ENCODE assay signal across 18 cellular contexts in genomic region chr2:107064750-107065149, GRCh38.
DNase-seq lines count a peak whose midpoint lies in the region; ATAC-seq and TF ChIP-seq lines count a peak whose summit lies in the region.
"Had no signal": no experiment of that assay in that cellular context is flagged by ENCODE, and none has a peak within 500 bp of the region (broad histone marks: within the 10 kb centered on the region; RNA-seq: fewer than 3 reads in every experiment).

No MANE protein-coding gene starts in this region.

- H3K9me3 Mint-ChIP-seq in mesothelial cell of epicardium: no peaks in the 10 kb centered on the region
- H3K9me3 Mint-ChIP-seq in effector memory CD8-positive, alpha-beta T cell: peaks cover 7 to 25% of the 10 kb centered on the region in 2 donors

- peaks cover 54% of the 10 kb centered on the region for H3K4me1 Mint-ChIP-seq in mesothelial cell of epicardium
- no peaks in the 10 kb centered on the region for H3K4me1 Mint-ChIP-seq in effector memory CD8-positive, alpha-beta T cell (ENCODE audit: low read depth in 2 of 2)
- H3K4me1 Mint-ChIP-seq: CD4-positive, alpha-beta memory T cell had no signal

- POLR2A ChIA-PET in SK-N-SH (lab: Yijun Ruan, JAX): no interaction called here

- 71% methylated on average over 6 of the region's 6 CpGs for WGBS in SK-N-SH (ENCODE audit: low lambda C conversion rate)

- ATAC-seq in SK-N-SH treated with all-trans-retinoic acid at 6 μM for 48 hours: no peak
- no peak for ATAC-seq in GM19395 (IDR thresholded peaks at IDR 0.05; ENCODE audit: unreplicated experiment)
- ATAC-seq in effector memory CD8-positive, alpha-beta T cell (replicated peaks): no peak
- ATAC-seq in HG03039 (IDR thresholded peaks at IDR 0.05; ENCODE audit: unreplicated experiment): no peak

- no peaks in the 10 kb centered on the region for H3K36me3 Mint-ChIP-seq in mesothelial cell of epicardium
- no peaks in the 10 kb centered on the region for H3K36me3 Mint-ChIP-seq in effector memory CD8-positive, alpha-beta T cell (ENCODE audit: insufficient read depth)
- H3K36me3 Mint-ChIP-seq: CD4-positive, alpha-beta memory T cell had no signal

- H3K27me3 Mint-ChIP-seq in mesothelial cell of epicardium (ENCODE audit: low read depth): peaks cover 2% of the 10 kb centered on the region
- no peaks in the 10 kb centered on the region for H3K27me3 Mint-ChIP-seq in effector memory CD8-positive, alpha-beta T cell

- CTCF ChIA-PET in SK-N-SH (lab: Yijun Ruan, JAX): interaction anchor here (1.1 kb wide), 1 partner anchor 77 kb away, joined by 3 read pairs; no protein-coding TSS in a partner anchor

- H4K20me1 ChIP-seq in SK-N-SH (ENCODE audit: insufficient read depth): no peaks in the 10 kb centered on the region
- H4K20me1 ChIP-seq: BLaER1 had no signal

- H3K4me1 ChIP-seq in SK-N-SH (ENCODE audit: control insufficient read depth in 1 of 2, insufficient read depth in 2 of 2, low read depth in 1 of 2, low read length in 1 of 2): peaks cover 0 to 5% of the 10 kb centered on the region in 2 experiments; a peak in 2 of 4 replicates
- H3K4me1 ChIP-seq: BLaER1 had no signal

- no peak overlapping the region for H3K4me2 ChIP-seq in SK-N-SH
- H3K4me2 ChIP-seq: BLaER1 had no signal

- no peak overlapping the region for H2AFZ ChIP-seq in SK-N-SH (ENCODE audit: low read depth)

- H3K36me3 ChIP-seq in SK-N-SH (replicated peaks in 1 of 2; ENCODE audit: control insufficient read depth in 1 of 2, insufficient read depth in 2 of 2, low read length in 1 of 2): no peaks in the 10 kb centered on the region
- H3K36me3 ChIP-seq: BLaER1 had no signal

- H3K79me2 ChIP-seq in SK-N-SH (ENCODE audit: insufficient read depth): no peaks in the 10 kb centered on the region

- H3K4me3 ChIP-seq in SK-N-SH (ENCODE audit: low read depth in 2 of 2, low read length in 1 of 2) (no peak overlapping the region), cardiac fibroblast (replicated peaks in 1 of 2; ENCODE audit: low read depth in 2 of 2, low read length in 2 of 2) (no peak overlapping the region)
- H3K4me3 ChIP-seq: BLaER1 had no signal

- H3K27me3 ChIP-seq in SK-N-SH (ENCODE audit: insufficient read depth): no peaks in the 10 kb centered on the region
- H3K27me3 ChIP-seq: BLaER1 had no signal

- no peak overlapping the region for H3K9ac ChIP-seq in SK-N-SH
- H3K9ac ChIP-seq: BLaER1 had no signal

- no peak for TF ChIP-seq CTCF in SK-N-SH (IDR thresholded peaks at IDR 0.05)
- TF ChIP-seq CTCF in cardiac fibroblast (IDR thresholded peaks at IDR 0.05; ENCODE audit: low read depth, low read length): no peak
- TF ChIP-seq CTCF in mesothelial cell of epicardium (IDR thresholded peaks at IDR 0.05; ENCODE audit: unreplicated experiment): no peak

- DNase-seq in SK-N-SH (no peak), cardiac fibroblast (ENCODE audit: low read depth in 2 of 2) (peak; percentile 31 to 46), mesothelial cell of epicardium (ENCODE audit: low spot score in 2 of 2, unreplicated experiment in 2 of 2) (no peak), globus pallidus (ENCODE audit: low spot score) (no peak)
- no peak for DNase-seq in effector memory CD8-positive, alpha-beta T cell
- DNase-seq: CD4-positive, alpha-beta memory T cell; NCI-H1417 treated with DMSO at 0.1 percent for 48 hours; NCI-H187 treated with DMSO at 0.1 percent for 48 hours; NCI-H2227 treated with DMSO at 0.1 percent for 48 hours; NCI-H82; OCI-M1; SIG-M5 had no signal

- peak overlapping the region; percentile 36 for H3K27ac Mint-ChIP-seq in mesothelial cell of epicardium
- H3K27ac Mint-ChIP-seq in effector memory CD8-positive, alpha-beta T cell: no peak overlapping the region
- H3K27ac Mint-ChIP-seq: CD4-positive, alpha-beta memory T cell had no signal

- H3K4me3 Mint-ChIP-seq in mesothelial cell of epicardium: no peak overlapping the region
- H3K4me3 Mint-ChIP-seq in effector memory CD8-positive, alpha-beta T cell: no peak overlapping the region

- no peaks in the 10 kb centered on the region for H3F3A ChIP-seq in SK-N-SH (replicated peaks; ENCODE audit: insufficient read depth)

- no peak overlapping the region for H3K27ac ChIP-seq in SK-N-SH (ENCODE audit: low read depth in 2 of 2, low read length in 1 of 2)
- H3K27ac ChIP-seq: 22Rv1, BLaER1, RWPE1 had no signal

- TF ChIP-seq EP300 in SK-N-SH (IDR thresholded peaks at IDR 0.05; ENCODE audit: borderline replicate concordance in 1 of 2, low read depth in 1 of 2, low read length in 1 of 2): no peak

- no peaks in the 10 kb centered on the region for H3K9me2 ChIP-seq in SK-N-SH

- no peak for TF ChIP-seq RAD21 in SK-N-SH (IDR thresholded peaks at IDR 0.05; ENCODE audit: low read length)

- no peaks in the 10 kb centered on the region; the same call in 1 of the 2 replicates for H3K9me3 ChIP-seq in SK-N-SH
- H3K9me3 ChIP-seq: BLaER1 had no signal

TF ChIP-seq in SK-N-SH treated with all-trans-retinoic acid at 6 μM for 48 hours, 23 proteins besides CTCF, POLR2A, EP300 and RAD21:
- TF ChIP-seq GLIS3 (CRISPR knock-in tag; IDR thresholded peaks at IDR 0.05): no peak
- TF ChIP-seq ISL1 (CRISPR knock-in tag; IDR thresholded peaks at IDR 0.05): peak; percentile 46

TF ChIP-seq in SK-N-SH, 30 proteins besides CTCF, POLR2A, EP300 and RAD21:
- no peak for TF ChIP-seq TAF1 (IDR thresholded peaks at IDR 0.05; ENCODE audit: borderline replicate concordance, low read depth, low read length)
- TF ChIP-seq TCF12 (IDR thresholded peaks at IDR 0.05): no peak

Comparison
In these comparisons a context has a peak if more than half of its experiments do, and no peak if none do; other contexts are left out.
1. DNase-seq: peak in cardiac fibroblast (2 of 2); none in SK-N-SH (single experiment), mesothelial cell of epicardium (0 of 2), globus pallidus (single experiment) and effector memory CD8-positive, alpha-beta T cell (0 of 3).